31 cellular contexts compared by ENCODE assay signal in genomic region chr2:1638281-1638860, GRCh38.
DNase-seq lines count a peak whose midpoint lies in the region; ATAC-seq, FAIRE-seq and TF ChIP-seq lines count a peak whose summit lies in the region.
"Had no signal": no experiment of that assay in that cellular context is flagged by ENCODE, and none has a peak within 500 bp of the region (broad histone marks: within the 10 kb centered on the region; RNA-seq: fewer than 3 reads in every experiment).

No MANE protein-coding gene starts in this region.

- no peak overlapping the region for H3K4me3 ChIP-seq in astrocyte (ENCODE audit: insufficient read depth, low read depth, low read length)
- H3K4me3 ChIP-seq in left lung: no peak overlapping the region
- no peak overlapping the region for H3K4me3 ChIP-seq in spleen
- H3K4me3 ChIP-seq: body of pancreas, esophagus muscularis mucosa, hepatocyte, left ventricle myocardium inferior, ovary, suprapubic skin had no signal

- H3K9ac ChIP-seq in astrocyte (ENCODE audit: low read length): peak overlapping the region; percentile 10
- H3K9ac ChIP-seq: KMS-11 had no signal

- H3K9me3 Mint-ChIP-seq in astrocyte (ENCODE audit: unreplicated experiment): no peaks in the 10 kb centered on the region
- no peaks in the 10 kb centered on the region for H3K9me3 Mint-ChIP-seq in effector memory CD8-positive, alpha-beta T cell
- H3K9me3 Mint-ChIP-seq: activated CD4-positive, alpha-beta T cell treated with anti-CD3 and anti-CD28 coated beads, Interleukin-2, amount 10 ng/mL, durations not matched to agents 24 days and 14 days; activated naive CD8-positive, alpha-beta T cell treated with anti-CD3 and anti-CD28 coated beads, Interleukin-2, amount 50 U/mL, for 24 hours; activated T-cell treated with anti-CD3 and anti-CD28 coated beads, Interleukin-2, amount 50 U/mL, for 4 hours; naive thymus-derived CD4-positive, alpha-beta T cell; stimulated activated naive B cell treated with anti-CD40 and anti-IgM and Interleukin-4, amounts not matched to agents 10 μg/mL and 1 μg/mL and 100 μg/mL, for 72 hours had no signal

- TF ChIP-seq POLR2A in spleen (IDR thresholded peaks at IDR 0.05): no peak

- H4K20me1 ChIP-seq in astrocyte (ENCODE audit: insufficient read depth, low read length): peaks cover 17% of the 10 kb centered on the region

- no peaks in the 10 kb centered on the region for H3K27me3 Mint-ChIP-seq in astrocyte (ENCODE audit: low read depth, unreplicated experiment)
- no peaks in the 10 kb centered on the region for H3K27me3 Mint-ChIP-seq in effector memory CD8-positive, alpha-beta T cell
- H3K27me3 Mint-ChIP-seq: activated CD4-positive, alpha-beta T cell treated with anti-CD3 and anti-CD28 coated beads, Interleukin-2, amount 10 ng/mL, durations not matched to agents 24 days and 14 days; activated naive CD8-positive, alpha-beta T cell treated with anti-CD3 and anti-CD28 coated beads, Interleukin-2, amount 50 U/mL, for 24 hours; CD4-positive, CD25-positive, alpha-beta regulatory T cell had no signal

- no peak for FAIRE-seq in astrocyte (lab: Jason Lieb, UNC)
- FAIRE-seq: D721Med had no signal

- no peak for TF ChIP-seq CTCF in astrocyte (IDR thresholded peaks at IDR 0.05; ENCODE audit: insufficient read depth, low read depth, low read length)
- TF ChIP-seq CTCF in left lung (IDR thresholded peaks at IDR 0.05): no peak
- TF ChIP-seq CTCF in spleen (IDR thresholded peaks at IDR 0.05 in 8 of 11, conservative IDR thresholded peaks at IDR 0.05 in 3 of 11): no peak

- H3K4me1 Mint-ChIP-seq in astrocyte (ENCODE audit: low read depth, unreplicated experiment): peaks cover 16% of the 10 kb centered on the region
- peaks cover 0 to 1% of the 10 kb centered on the region in 2 donors for H3K4me1 Mint-ChIP-seq in effector memory CD8-positive, alpha-beta T cell (ENCODE audit: low read depth in 2 of 2)
- H3K4me1 Mint-ChIP-seq: activated CD4-positive, alpha-beta T cell treated with anti-CD3 and anti-CD28 coated beads, Interleukin-2, amount 10 ng/mL, durations not matched to agents 24 days and 14 days; activated naive CD8-positive, alpha-beta T cell treated with anti-CD3 and anti-CD28 coated beads, Interleukin-2, amount 50 U/mL, for 24 hours; CD4-positive, CD25-positive, alpha-beta regulatory T cell; naive thymus-derived CD4-positive, alpha-beta T cell; stimulated activated naive B cell treated with anti-CD40 and anti-IgM and Interleukin-4, amounts not matched to agents 10 μg/mL and 1 μg/mL and 100 μg/mL, for 72 hours had no signal

- 57 to 82% (median 64%) methylated on average over 9 to 11 of the region's 11 CpGs for WGBS in spleen, 5 donors

- H3K27ac Mint-ChIP-seq in astrocyte (ENCODE audit: unreplicated experiment): no peak overlapping the region
- no peak overlapping the region for H3K27ac Mint-ChIP-seq in effector memory CD8-positive, alpha-beta T cell
- H3K27ac Mint-ChIP-seq: activated CD4-positive, alpha-beta T cell treated with anti-CD3 and anti-CD28 coated beads, Interleukin-2, amount 10 ng/mL, durations not matched to agents 24 days and 14 days; activated naive CD8-positive, alpha-beta T cell treated with anti-CD3 and anti-CD28 coated beads, Interleukin-2, amount 50 U/mL, for 24 hours; CD4-positive, CD25-positive, alpha-beta regulatory T cell; naive thymus-derived CD4-positive, alpha-beta T cell; stimulated activated naive B cell treated with anti-CD40 and anti-IgM and Interleukin-4, amounts not matched to agents 10 μg/mL and 1 μg/mL and 100 μg/mL, for 72 hours had no signal

- H3K9me3 ChIP-seq in astrocyte (ENCODE audit: insufficient read depth, low read depth, low read length) (no peaks in the 10 kb centered on the region), left lung (no peaks in the 10 kb centered on the region), spleen (no peaks in the 10 kb centered on the region)
- H3K9me3 ChIP-seq: body of pancreas, esophagus muscularis mucosa, left ventricle myocardium inferior, ovary, suprapubic skin had no signal

- H3K4me2 ChIP-seq in astrocyte (ENCODE audit: low read length): no peak overlapping the region
- H3K4me2 ChIP-seq: hepatocyte, KMS-11 had no signal

- no peak for ATAC-seq in left lung
- no peak for ATAC-seq in effector memory CD8-positive, alpha-beta T cell (replicated peaks)
- ATAC-seq: activated naive CD8-positive, alpha-beta T cell treated with anti-CD3 and anti-CD28 coated beads, Interleukin-2, amount 50 U/mL, for 24 hours; activated T-cell treated with anti-CD3 and anti-CD28 coated beads, Interleukin-2, amount 50 U/mL, for 4 hours; body of pancreas; naive thymus-derived CD4-positive, alpha-beta T cell; sciatic nerve; stimulated activated naive B cell treated with anti-CD40 and anti-IgM and Interleukin-4, amounts not matched to agents 10 μg/mL and 1 μg/mL and 100 μg/mL, for 72 hours had no signal

- no peak overlapping the region for H3K4me3 Mint-ChIP-seq in astrocyte (ENCODE audit: unreplicated experiment)
- no peak overlapping the region for H3K4me3 Mint-ChIP-seq in effector memory CD8-positive, alpha-beta T cell
- H3K4me3 Mint-ChIP-seq: activated CD4-positive, alpha-beta T cell treated with anti-CD3 and anti-CD28 coated beads, Interleukin-2, amount 10 ng/mL, durations not matched to agents 24 days and 14 days; activated naive CD8-positive, alpha-beta T cell treated with anti-CD3 and anti-CD28 coated beads, Interleukin-2, amount 50 U/mL, for 24 hours; activated T-cell treated with anti-CD3 and anti-CD28 coated beads, Interleukin-2, amount 50 U/mL, for 4 hours; CD4-positive, CD25-positive, alpha-beta regulatory T cell; naive thymus-derived CD4-positive, alpha-beta T cell; stimulated activated naive B cell treated with anti-CD40 and anti-IgM and Interleukin-4, amounts not matched to agents 10 μg/mL and 1 μg/mL and 100 μg/mL, for 72 hours had no signal

- peaks cover 36% of the 10 kb centered on the region for H3K36me3 ChIP-seq in astrocyte (ENCODE audit: insufficient read depth, low read length)
- peaks cover 0 to 44% of the 10 kb centered on the region in 2 donors for H3K36me3 ChIP-seq in left lung
- H3K36me3 ChIP-seq in spleen: peaks cover 0 to 61% (median 9%) of the 10 kb centered on the region in 6 donors
- H3K36me3 ChIP-seq: ovary had no signal

- peaks cover 21% of the 10 kb centered on the region for H3K36me3 Mint-ChIP-seq in astrocyte (ENCODE audit: low read depth, unreplicated experiment)
- H3K36me3 Mint-ChIP-seq in effector memory CD8-positive, alpha-beta T cell (ENCODE audit: insufficient read depth): peaks cover 2% of the 10 kb centered on the region
- H3K36me3 Mint-ChIP-seq: CD4-positive, CD25-positive, alpha-beta regulatory T cell; naive thymus-derived CD4-positive, alpha-beta T cell; stimulated activated naive B cell treated with anti-CD40 and anti-IgM and Interleukin-4, amounts not matched to agents 10 μg/mL and 1 μg/mL and 100 μg/mL, for 72 hours had no signal

- peaks cover 12% of the 10 kb centered on the region for H3K4me1 ChIP-seq in astrocyte (ENCODE audit: insufficient read depth, low read length)
- H3K4me1 ChIP-seq in left lung: no peaks in the 10 kb centered on the region
- peaks cover 0 to 6% (median 0%) of the 10 kb centered on the region in 6 donors for H3K4me1 ChIP-seq in spleen
- H3K4me1 ChIP-seq: body of pancreas, suprapubic skin had no signal

- peaks cover 11% of the 10 kb centered on the region for H3K79me2 ChIP-seq in astrocyte (ENCODE audit: insufficient read depth, low read length)
- H3K79me2 ChIP-seq: hepatocyte had no signal

- H2AFZ ChIP-seq in astrocyte (ENCODE audit: low read depth, low read length): no peak overlapping the region
- H2AFZ ChIP-seq: hepatocyte had no signal

- H3K27me3 ChIP-seq in astrocyte (ENCODE audit: insufficient read depth, low read length): no peaks in the 10 kb centered on the region
- H3K27me3 ChIP-seq in left lung: no peaks in the 10 kb centered on the region
- H3K27me3 ChIP-seq in spleen (replicated peaks in 1 of 7): no peaks in the 10 kb centered on the region
- H3K27me3 ChIP-seq: body of pancreas, esophagus muscularis mucosa, hepatocyte, ovary, suprapubic skin had no signal

- no peak overlapping the region for H3K27ac ChIP-seq in astrocyte (ENCODE audit: low read depth, low read length)
- no peak overlapping the region for H3K27ac ChIP-seq in left lung
- H3K27ac ChIP-seq in spleen: no peak overlapping the region
- H3K27ac ChIP-seq: 22Rv1, body of pancreas, esophagus muscularis mucosa, hepatocyte, KMS-11, left ventricle myocardium inferior, ovary, suprapubic skin had no signal

- DNase-seq in NCI-H82 (lab: John Stamatoyannopoulos, UW): peak; percentile 11
- no peak for DNase-seq in NCI-H82 treated with DMSO at 0.1 percent for 48 hours (lab: John Stamatoyannopoulos, UW; ENCODE audit: unreplicated experiment)
- DNase-seq in astrocyte (ENCODE audit: low read depth): peak; percentile 36
- DNase-seq in left lung: peak; percentile 17 to 51
- peak; percentile 46 for DNase-seq in spleen
- no peak for DNase-seq in NCI-H2107 treated with DMSO at 0.1 percent for 48 hours (lab: John Stamatoyannopoulos, UW; ENCODE audit: unreplicated experiment)
- no peak for DNase-seq in effector memory CD8-positive, alpha-beta T cell
- no peak for DNase-seq in occipital lobe (lab: John Stamatoyannopoulos, UW)
- DNase-seq: activated CD4-positive, alpha-beta T cell treated with anti-CD3 and anti-CD28 coated beads, Interleukin-2, amount 10 ng/mL, durations not matched to agents 24 days and 14 days; activated naive CD8-positive, alpha-beta T cell treated with anti-CD3 and anti-CD28 coated beads, Interleukin-2, amount 50 U/mL, for 24 hours; activated T-cell treated with anti-CD3 and anti-CD28 coated beads, Interleukin-2, amount 50 U/mL, for 4 hours; body of pancreas; CD4-positive, CD25-positive, alpha-beta regulatory T cell; effector memory CD4-positive, alpha-beta T cell; foreskin melanocyte; left ventricle myocardium inferior; naive thymus-derived CD4-positive, alpha-beta T cell; NCI-H1436; NCI-H2107; NCI-H446 treated with DMSO at 0.1 percent for 48 hours; stimulated activated CD4-positive, alpha-beta T cell treated with anti-CD3 and anti-CD28 coated beads, Interleukin-15, amount 100 ng/mL, for 24 hours; stimulated activated naive B cell treated with anti-CD40 and anti-IgM and Interleukin-4, amounts not matched to agents 10 μg/mL and 1 μg/mL and 100 μg/mL, for 72 hours; T-helper 9 cell had no signal

- intact Hi-C loops in left lung (cut with DNase I) (no loop called here), spleen (cut with DNase I; ENCODE audit: low total_unique reads) (no loop called here)

Comparison
In these comparisons a context has a peak if more than half of its experiments do, and no peak if none do; other contexts are left out.
1. DNase-seq: peak in NCI-H82 (single experiment), astrocyte (single experiment), left lung (2 of 2) and spleen (single experiment); none in NCI-H82 treated with DMSO at 0.1 percent for 48 hours (single experiment), NCI-H2107 treated with DMSO at 0.1 percent for 48 hours (single experiment), effector memory CD8-positive, alpha-beta T cell (0 of 3) and occipital lobe (single experiment).